Comparison of ENCODE assay signal across 25 cellular contexts in the genomic region with DNA sequence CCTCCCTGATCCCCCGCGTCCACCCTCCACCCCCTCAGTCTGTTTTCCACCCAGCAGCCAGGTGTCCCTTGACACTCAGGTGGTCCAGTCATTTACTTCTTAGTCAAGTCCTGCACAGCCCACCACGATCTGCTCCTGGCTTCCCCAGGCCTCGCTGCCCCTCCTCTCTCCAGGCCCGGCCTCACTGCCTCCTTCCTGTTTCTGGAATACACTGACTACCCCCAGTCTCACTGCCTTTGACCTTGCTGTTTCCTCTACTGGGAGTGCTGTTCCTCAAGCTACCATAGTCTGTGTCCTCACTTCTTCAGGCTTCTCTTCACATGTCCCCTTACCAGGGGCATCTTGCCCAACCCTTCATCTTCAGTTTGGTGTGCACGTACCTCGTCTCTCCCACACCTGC. TPM values are rescaled to one million over a fixed set of nuclear protein-coding genes. Genes with fewer than 3 reads are reported as not detected.
DNase-seq lines count a peak whose midpoint lies in the region; ATAC-seq lines count a peak whose summit lies in the region.
"Had no signal": no experiment of that assay in that cellular context is flagged by ENCODE, and none has a peak within 500 bp of the region (broad histone marks: within the 10 kb centered on the region; RNA-seq: fewer than 3 reads in every experiment).

No MANE protein-coding gene starts in this region.

- no peaks in the 10 kb centered on the region for H3K27me3 ChIP-seq in Karpas-422 (ENCODE audit: low read length)
- H3K27me3 ChIP-seq: stomach, tibial artery had no signal

- H3K9ac ChIP-seq in Karpas-422 (ENCODE audit: low read length), result no peak overlapping the region

- ATAC-seq in stimulated activated memory B cell treated with anti-CD40 and anti-IgM and Interleukin-4, amounts not matched to agents 10 μg/mL and 1 μg/mL and 100 μg/mL, for 72 hours, result no peak
- ATAC-seq in HG03097 (IDR thresholded peaks at IDR 0.05; ENCODE audit: low FRiP score, unreplicated experiment), result no peak
- ATAC-seq: K562, SK-N-SH treated with all-trans-retinoic acid at 6 μM for 48 hours had no signal

- no peaks in the 10 kb centered on the region for H3K9me3 Mint-ChIP-seq in activated naive CD4-positive, alpha-beta T cell treated with anti-CD3 and anti-CD28 coated beads, Interleukin-2, amount 50 U/mL, for 24 hours
- no peaks in the 10 kb centered on the region for H3K9me3 Mint-ChIP-seq in dendritic cell treated with granulocyte-macrophage colony-stimulating factor and Interleukin-4, amounts not matched to agents 40 ng/mL and 50 ng/mL, for 4 days
- no peaks in the 10 kb centered on the region for H3K9me3 Mint-ChIP-seq in stimulated activated memory B cell treated with anti-CD40 and anti-IgM and Interleukin-4, amounts not matched to agents 10 μg/mL and 1 μg/mL and 100 μg/mL, for 72 hours

- peaks cover 69% of the 10 kb centered on the region for H3K4me1 ChIP-seq in Karpas-422 (ENCODE audit: low read length)
- H3K4me1 ChIP-seq: prostate gland, tibial artery had no signal

- H3K9me3 ChIP-seq in Karpas-422 (ENCODE audit: low read length), result no peaks in the 10 kb centered on the region
- H3K9me3 ChIP-seq: prostate gland, stomach, tibial artery had no signal

- H3K27me3 Mint-ChIP-seq in activated naive CD4-positive, alpha-beta T cell treated with anti-CD3 and anti-CD28 coated beads, Interleukin-2, amount 50 U/mL, for 24 hours, result no peaks in the 10 kb centered on the region
- no peaks in the 10 kb centered on the region for H3K27me3 Mint-ChIP-seq in dendritic cell treated with granulocyte-macrophage colony-stimulating factor and Interleukin-4, amounts not matched to agents 40 ng/mL and 50 ng/mL, for 4 days
- H3K27me3 Mint-ChIP-seq in stimulated activated memory B cell treated with anti-CD40 and anti-IgM and Interleukin-4, amounts not matched to agents 10 μg/mL and 1 μg/mL and 100 μg/mL, for 72 hours, result no peaks in the 10 kb centered on the region

- H3K36me3 ChIP-seq in Karpas-422 (ENCODE audit: insufficient read depth, low read length), result peaks cover 57% of the 10 kb centered on the region

- H3K27ac Mint-ChIP-seq in activated naive CD4-positive, alpha-beta T cell treated with anti-CD3 and anti-CD28 coated beads, Interleukin-2, amount 50 U/mL, for 24 hours, result peak overlapping the region; percentile 37
- H3K27ac Mint-ChIP-seq in dendritic cell treated with granulocyte-macrophage colony-stimulating factor and Interleukin-4, amounts not matched to agents 40 ng/mL and 50 ng/mL, for 4 days, result peak overlapping the region; percentile 82
- peak overlapping the region; percentile 94 for H3K27ac Mint-ChIP-seq in stimulated activated memory B cell treated with anti-CD40 and anti-IgM and Interleukin-4, amounts not matched to agents 10 μg/mL and 1 μg/mL and 100 μg/mL, for 72 hours

- no peaks in the 10 kb centered on the region for H3K9me2 ChIP-seq in Karpas-422 (replicated peaks; ENCODE audit: insufficient read depth, low read length)

- H3K4me1 Mint-ChIP-seq in activated naive CD4-positive, alpha-beta T cell treated with anti-CD3 and anti-CD28 coated beads, Interleukin-2, amount 50 U/mL, for 24 hours, result peaks cover 10% of the 10 kb centered on the region
- peaks cover 82% of the 10 kb centered on the region for H3K4me1 Mint-ChIP-seq in dendritic cell treated with granulocyte-macrophage colony-stimulating factor and Interleukin-4, amounts not matched to agents 40 ng/mL and 50 ng/mL, for 4 days (ENCODE audit: low read depth)
- peaks cover 61% of the 10 kb centered on the region for H3K4me1 Mint-ChIP-seq in stimulated activated memory B cell treated with anti-CD40 and anti-IgM and Interleukin-4, amounts not matched to agents 10 μg/mL and 1 μg/mL and 100 μg/mL, for 72 hours

- peaks cover 24% of the 10 kb centered on the region for H3K79me2 ChIP-seq in Karpas-422 (ENCODE audit: low read length)

- peaks cover 35% of the 10 kb centered on the region for H3K36me3 Mint-ChIP-seq in activated naive CD4-positive, alpha-beta T cell treated with anti-CD3 and anti-CD28 coated beads, Interleukin-2, amount 50 U/mL, for 24 hours
- peaks cover 94% of the 10 kb centered on the region for H3K36me3 Mint-ChIP-seq in dendritic cell treated with granulocyte-macrophage colony-stimulating factor and Interleukin-4, amounts not matched to agents 40 ng/mL and 50 ng/mL, for 4 days (ENCODE audit: low read depth)
- peaks cover 70% of the 10 kb centered on the region for H3K36me3 Mint-ChIP-seq in stimulated activated memory B cell treated with anti-CD40 and anti-IgM and Interleukin-4, amounts not matched to agents 10 μg/mL and 1 μg/mL and 100 μg/mL, for 72 hours

- no peak overlapping the region for H3K4me3 ChIP-seq in Karpas-422 (ENCODE audit: low read length)
- H3K4me3 ChIP-seq: K562, prostate gland, stomach, tibial artery had no signal

- no peak overlapping the region for H2AFZ ChIP-seq in Karpas-422 (ENCODE audit: low read length)

- DNase-seq in activated naive CD4-positive, alpha-beta T cell (lab: John Stamatoyannopoulos, UW), result no peak
- DNase-seq in Karpas-422 (no peak), HPDE6-E6E7 (ENCODE audit: extremely low spot score) (no peak)
- DNase-seq: ACHN; activated CD4-positive, alpha-beta T cell treated with anti-CD3 and anti-CD28 coated beads, Interleukin-2, amount 50 U/mL, for 4 hours; activated CD4-positive, CD25-positive, alpha-beta regulatory T cell; activated effector memory CD4-positive, alpha-beta T cell treated with Interleukin-2 at 50 U/mL for 16 hours; C1 segment of cervical spinal cord; Calu3; central memory CD4-positive, alpha-beta T cell; dermis blood vessel endothelial cell; DND-41; MM.1S; NCI-H446; NCI-H82; stimulated activated CD4-positive, alpha-beta T cell treated with anti-CD3 and anti-CD28 coated beads, Interleukin-15, amount 100 ng/mL, for 24 hours; stomach; tibial artery had no signal

- no peak overlapping the region for H3K4me3 Mint-ChIP-seq in activated naive CD4-positive, alpha-beta T cell treated with anti-CD3 and anti-CD28 coated beads, Interleukin-2, amount 50 U/mL, for 24 hours
- H3K4me3 Mint-ChIP-seq in dendritic cell treated with granulocyte-macrophage colony-stimulating factor and Interleukin-4, amounts not matched to agents 40 ng/mL and 50 ng/mL, for 4 days, result peak overlapping the region; percentile 25
- no peak overlapping the region for H3K4me3 Mint-ChIP-seq in stimulated activated memory B cell treated with anti-CD40 and anti-IgM and Interleukin-4, amounts not matched to agents 10 μg/mL and 1 μg/mL and 100 μg/mL, for 72 hours

- H3K27ac ChIP-seq in Karpas-422 (ENCODE audit: low read length), result peak overlapping the region; percentile 21; the same call in 1 of the 2 replicates
- H3K27ac ChIP-seq: prostate gland, stomach, tibial artery had no signal

- no peak overlapping the region for H3K4me2 ChIP-seq in Karpas-422 (ENCODE audit: low read depth, low read length, poor library complexity, severe bottlenecking)

- no peaks in the 10 kb centered on the region for H4K20me1 ChIP-seq in Karpas-422 (ENCODE audit: insufficient read depth, low read depth, low read length)

- intact Hi-C loops in dendritic cell treated with granulocyte-macrophage colony-stimulating factor and Interleukin-4, amounts not matched to agents 40 ng/mL and 50 ng/mL, for 4 days (cut with micrococcal nuclease), result no loop called here

RNA-seq across cellular contexts. Expression of a gene that starts 7.4 kb away (rescaled TPM):
- total RNA-seq in Karpas-422 (2014; rRNA removed; shearing (Covaris generic); ENCODE audit: low replicate concordance), result 83.7 and 97.4 TPM in 2 replicates

RNA-seq across cellular contexts. Expression of a gene that starts 26.5 kb away (rescaled TPM):
- total RNA-seq in Karpas-422 (2014; rRNA removed; shearing (Covaris generic); ENCODE audit: low replicate concordance), result 1.3 and 1.8 TPM in 2 replicates
- total RNA-seq: K562 had no signal

Comparison
In these comparisons a context has a peak if more than half of its experiments do, and no peak if none do; other contexts are left out.
1. H3K27ac Mint-ChIP-seq: peak in every context shown above with its lines; median percentile 94 in stimulated activated memory B cell treated with anti-CD40 and anti-IgM and Interleukin-4, amounts not matched to agents 10 μg/mL and 1 μg/mL and 100 μg/mL, for 72 hours; 82 in dendritic cell treated with granulocyte-macrophage colony-stimulating factor and Interleukin-4, amounts not matched to agents 40 ng/mL and 50 ng/mL, for 4 days; 37 in activated naive CD4-positive, alpha-beta T cell treated with anti-CD3 and anti-CD28 coated beads, Interleukin-2, amount 50 U/mL, for 24 hours.